In genomic region chr2:28463893-28464292, GRCh38 we compare ENCODE assay signal across 22 cellular contexts. TPM values are rescaled to one million over a fixed set of nuclear protein-coding genes. Genes with fewer than 3 reads are reported as not detected.
DNase-seq lines count a peak whose midpoint lies in the region; ATAC-seq and TF ChIP-seq lines count a peak whose summit lies in the region.
"Had no signal": no experiment of that assay in that cellular context is flagged by ENCODE, and none has a peak within 500 bp of the region (broad histone marks: within the 10 kb centered on the region; RNA-seq: fewer than 3 reads in every experiment).

No MANE protein-coding gene starts in this region.

- H3K27me3 ChIP-seq in upper lobe of left lung: no peaks in the 10 kb centered on the region
- no peaks in the 10 kb centered on the region for H3K27me3 ChIP-seq in esophagus muscularis mucosa

- H3K36me3 ChIP-seq in upper lobe of left lung (no peaks in the 10 kb centered on the region), esophagus muscularis mucosa (no peaks in the 10 kb centered on the region)

- H3K9me3 Mint-ChIP-seq in activated naive CD8-positive, alpha-beta T cell treated with anti-CD3 and anti-CD28 coated beads, Interleukin-2, amount 10 ng/mL, durations not matched to agents 7 days and 5 days: peaks cover 12% of the 10 kb centered on the region
- peaks cover 5% of the 10 kb centered on the region for H3K9me3 Mint-ChIP-seq in activated naive CD8-positive, alpha-beta T cell treated with anti-CD3 and anti-CD28 coated beads for 36 hours
- peaks cover 0 to 3% (median 0%) of the 10 kb centered on the region in 6 donors for H3K9me3 Mint-ChIP-seq in immature natural killer cell
- H3K9me3 Mint-ChIP-seq: effector memory CD8-positive, alpha-beta T cell had no signal

- WGBS in upper lobe of left lung, 2 donors: 63 to 67% methylated on average over 4 of the region's 4 CpGs
- 81% methylated on average over 4 of the region's 4 CpGs for WGBS in esophagus muscularis mucosa

- H3K4me3 Mint-ChIP-seq in activated naive CD8-positive, alpha-beta T cell treated with anti-CD3 and anti-CD28 coated beads, Interleukin-2, amount 10 ng/mL, durations not matched to agents 7 days and 5 days: no peak overlapping the region
- H3K4me3 Mint-ChIP-seq in activated naive CD8-positive, alpha-beta T cell treated with anti-CD3 and anti-CD28 coated beads for 36 hours: no peak overlapping the region
- no peak overlapping the region for H3K4me3 Mint-ChIP-seq in immature natural killer cell
- H3K4me3 Mint-ChIP-seq: effector memory CD8-positive, alpha-beta T cell; HFFc6; naive B cell had no signal

- H3K9me3 ChIP-seq in upper lobe of left lung (no peaks in the 10 kb centered on the region), esophagus muscularis mucosa (peaks cover 0 to 13% (median 6%) of the 10 kb centered on the region in 4 donors)

- intact Hi-C loops in esophagus muscularis mucosa (cut with DNase I): no loop called here

- peaks cover 0 to 4% (median 0%) of the 10 kb centered on the region in 4 donors for H3K4me1 ChIP-seq in upper lobe of left lung
- no peaks in the 10 kb centered on the region for H3K4me1 ChIP-seq in esophagus muscularis mucosa

- no peak for TF ChIP-seq CTCF in upper lobe of left lung (IDR thresholded peaks at IDR 0.05)
- TF ChIP-seq CTCF in esophagus muscularis mucosa (IDR thresholded peaks at IDR 0.05): no peak

- POLR2A ChIA-PET in activated naive CD8-positive, alpha-beta T cell treated with anti-CD3 and anti-CD28 coated beads, Interleukin-2, amount 10 ng/mL, durations not matched to agents 7 days and 5 days (lab: Charles Lee): no interaction called here

- H3K27ac ChIP-seq in upper lobe of left lung: peak overlapping the region in 3 of 4 donors; percentile 49 to 73 (median 68)
- no peak overlapping the region for H3K27ac ChIP-seq in esophagus muscularis mucosa (replicated peaks in 1 of 4)
- H3K27ac ChIP-seq: 22Rv1, C4-2B, PC-9 had no signal

- H3K27ac Mint-ChIP-seq in activated naive CD8-positive, alpha-beta T cell treated with anti-CD3 and anti-CD28 coated beads, Interleukin-2, amount 10 ng/mL, durations not matched to agents 7 days and 5 days: peak overlapping the region; percentile 17
- H3K27ac Mint-ChIP-seq in activated naive CD8-positive, alpha-beta T cell treated with anti-CD3 and anti-CD28 coated beads for 36 hours: no peak overlapping the region
- no peak overlapping the region for H3K27ac Mint-ChIP-seq in immature natural killer cell
- H3K27ac Mint-ChIP-seq: effector memory CD8-positive, alpha-beta T cell; HFFc6 had no signal

- no peak for DNase-seq in activated naive CD8-positive, alpha-beta T cell treated with anti-CD3 and anti-CD28 coated beads, Interleukin-2, amount 10 ng/mL, durations not matched to agents 7 days and 5 days
- DNase-seq in activated naive CD8-positive, alpha-beta T cell treated with anti-CD3 and anti-CD28 coated beads for 36 hours: no peak
- DNase-seq in SIG-M5 (lab: John Stamatoyannopoulos, UW) (peak; percentile 70), fibroblast of peridontal ligament (ENCODE audit: extremely low read depth) (peak; percentile 50), upper lobe of left lung (no peak), esophagus muscularis mucosa (ENCODE audit: extremely low spot score) (no peak), immature natural killer cell (no peak)
- DNase-seq: activated gamma-delta T cell treated with Interleukin-2 at 50 U/mL for 16 hours; anterior cingulate cortex; cerebellar nuclear complex; DMS 273 treated with DMSO at 0.1 percent for 48 hours; effector memory CD8-positive, alpha-beta T cell; HFFc6; mammary epithelial cell; naive B cell; NCI-H187 treated with DMSO at 0.1 percent for 48 hours; NCI-H524; PC-9; stimulated activated CD8-positive, alpha-beta memory T cell treated with anti-CD3 and anti-CD28 coated beads, Interleukin-4, amount 100 ng/mL, for 48 hours had no signal

- H3K4me3 ChIP-seq in upper lobe of left lung (no peak overlapping the region), esophagus muscularis mucosa (no peak overlapping the region)
- H3K4me3 ChIP-seq: PC-9 had no signal

- no peak for TF ChIP-seq POLR2A in upper lobe of left lung (IDR thresholded peaks at IDR 0.05)
- no peak for TF ChIP-seq POLR2A in esophagus muscularis mucosa (IDR thresholded peaks at IDR 0.05; ENCODE audit: low read depth)

- TF ChIP-seq EP300 in upper lobe of left lung (IDR thresholded peaks at IDR 0.05) (no peak), esophagus muscularis mucosa (IDR thresholded peaks at IDR 0.05) (no peak)

- peaks cover 18% of the 10 kb centered on the region for H3K27me3 Mint-ChIP-seq in activated naive CD8-positive, alpha-beta T cell treated with anti-CD3 and anti-CD28 coated beads, Interleukin-2, amount 10 ng/mL, durations not matched to agents 7 days and 5 days
- H3K27me3 Mint-ChIP-seq in activated naive CD8-positive, alpha-beta T cell treated with anti-CD3 and anti-CD28 coated beads for 36 hours: peaks cover 10% of the 10 kb centered on the region
- peaks cover 0 to 4% (median 3%) of the 10 kb centered on the region in 3 donors for H3K27me3 Mint-ChIP-seq in immature natural killer cell (ENCODE audit: low read depth in 3 of 3)

- H3K36me3 Mint-ChIP-seq in activated naive CD8-positive, alpha-beta T cell treated with anti-CD3 and anti-CD28 coated beads, Interleukin-2, amount 10 ng/mL, durations not matched to agents 7 days and 5 days: peaks cover 14% of the 10 kb centered on the region
- peaks cover 3% of the 10 kb centered on the region for H3K36me3 Mint-ChIP-seq in activated naive CD8-positive, alpha-beta T cell treated with anti-CD3 and anti-CD28 coated beads for 36 hours
- peaks cover 0 to 13% (median 7%) of the 10 kb centered on the region in 3 donors for H3K36me3 Mint-ChIP-seq in immature natural killer cell

- ATAC-seq in activated naive CD8-positive, alpha-beta T cell treated with anti-CD3 and anti-CD28 coated beads, Interleukin-2, amount 10 ng/mL, durations not matched to agents 7 days and 5 days (ENCODE audit: low read depth): no peak
- peak in 1 of 2 donors; percentile 58 for ATAC-seq in upper lobe of left lung (ENCODE audit: low FRiP score in 2 of 2)
- ATAC-seq in GM18502 (IDR thresholded peaks at IDR 0.05; ENCODE audit: poor library complexity, unreplicated experiment): no peak
- ATAC-seq: effector memory CD8-positive, alpha-beta T cell had no signal

- peaks cover 23% of the 10 kb centered on the region for H3K4me1 Mint-ChIP-seq in activated naive CD8-positive, alpha-beta T cell treated with anti-CD3 and anti-CD28 coated beads, Interleukin-2, amount 10 ng/mL, durations not matched to agents 7 days and 5 days
- peaks cover 4% of the 10 kb centered on the region for H3K4me1 Mint-ChIP-seq in activated naive CD8-positive, alpha-beta T cell treated with anti-CD3 and anti-CD28 coated beads for 36 hours
- H3K4me1 Mint-ChIP-seq in immature natural killer cell: no peaks in the 10 kb centered on the region
- H3K4me1 Mint-ChIP-seq: naive B cell had no signal

RNA-seq across cellular contexts. Expression of gene PLB1, which starts 32.0 kb away (rescaled TPM):
- total RNA-seq in activated naive CD8-positive, alpha-beta T cell treated with anti-CD3 and anti-CD28 coated beads, Interleukin-2, amount 10 ng/mL, durations not matched to agents 7 days and 5 days: under 1 TPM; 0.30 to 0.43 TPM
- 1 to 10 TPM in 1 of 2 experiments, under 1 TPM in 1; 0.99 to 1.4 TPM for total RNA-seq in activated naive CD8-positive, alpha-beta T cell treated with anti-CD3 and anti-CD28 coated beads for 36 hours
- total RNA-seq in upper lobe of left lung (1 to 10 TPM; 3.1 to 9.1 (median 5.4) TPM), esophagus muscularis mucosa (10 to 100 TPM in 1 of 4 donors, 1 to 10 TPM in 3; 2.5 to 11.1 (median 7.7) TPM)
- polyA plus RNA-seq in immature natural killer cell: 1 to 10 TPM in 1 of 3 donors, under 1 TPM in 1, not detected in 1; 0.43 to 1.2 TPM

Comparison
In these comparisons a context has a peak if more than half of its experiments do, and no peak if none do; other contexts are left out.
1. DNase-seq: peak in SIG-M5 (single experiment) and fibroblast of peridontal ligament (single experiment); none in activated naive CD8-positive, alpha-beta T cell treated with anti-CD3 and anti-CD28 coated beads, Interleukin-2, amount 10 ng/mL, durations not matched to agents 7 days and 5 days (single experiment), activated naive CD8-positive, alpha-beta T cell treated with anti-CD3 and anti-CD28 coated beads for 36 hours (single experiment), upper lobe of left lung (0 of 2), esophagus muscularis mucosa (single experiment) and immature natural killer cell (0 of 3).
2. H3K27ac ChIP-seq: peak in upper lobe of left lung (3 of 4); none in esophagus muscularis mucosa (0 of 4).